ENCODE assay signal across 1 cellular context in genomic region chr22:46754826-46755225, GRCh38.
TF ChIP-seq lines count a peak whose summit lies in the region.

No MANE protein-coding gene starts in this region.

TF ChIP-seq in HepG2, 621 proteins besides CTCF, POLR2A, EP300 and RAD21:
- TF ChIP-seq ZGPAT (CRISPR knock-in tag; IDR thresholded peaks at IDR 0.05) (no peak), ZNF724P (CRISPR knock-in tag; IDR thresholded peaks at IDR 0.05; ENCODE audit: borderline replicate concordance) (no peak), SP2 (CRISPR knock-in tag; IDR thresholded peaks at IDR 0.05) (0 out of 2 replicates have a peak, but pooled peaks have one; percentile 10), ZNF124 (CRISPR knock-in tag; IDR thresholded peaks at IDR 0.05) (no peak), HNRNPK (IDR thresholded peaks at IDR 0.05; ENCODE audit: low read depth, low read length, poor library complexity, severe bottlenecking) (peak; percentile 24), NFE2 (CRISPR knock-in tag; IDR thresholded peaks at IDR 0.05) (no peak), ZBTB40 (IDR thresholded peaks at IDR 0.05) (no peak), ZBTB40 (CRISPR knock-in tag; IDR thresholded peaks at IDR 0.05) (no peak), ZNF280D (CRISPR knock-in tag; IDR thresholded peaks at IDR 0.05) (no peak), ZNF839 (CRISPR knock-in tag; IDR thresholded peaks at IDR 0.05; ENCODE audit: borderline replicate concordance) (no peak)
